Comparison of ENCODE assay signal across 2 cellular contexts in genomic region chr5:14410068-14410941, GRCh38.
TF ChIP-seq lines count a peak whose summit lies in the region.

No MANE protein-coding gene starts in this region.

TF ChIP-seq in IMR-90, 13 proteins besides CTCF, POLR2A, EP300 and RAD21 (continued from another document):
- TF ChIP-seq CHD1 (IDR thresholded peaks at IDR 0.05; ENCODE audit: low read depth, low read length) (no peak), MAZ (IDR thresholded peaks at IDR 0.05; ENCODE audit: borderline replicate concordance, low read depth, low read length) (no peak), CEBPB (IDR thresholded peaks at IDR 0.05; ENCODE audit: low read depth, low read length) (no peak), RFX5 (IDR thresholded peaks at IDR 0.05; ENCODE audit: low read depth, low read length) (no peak)
TF ChIP-seq in IMR-90: peak in this region for 0.

TF ChIP-seq in GM12891, 5 proteins besides CTCF, POLR2A, EP300 and RAD21 (continued from another document):
- TF ChIP-seq TAF1 (IDR thresholded peaks at IDR 0.05; ENCODE audit: low read depth, low read length) (no peak), PAX5 (IDR thresholded peaks at IDR 0.05; ENCODE audit: insufficient read depth, low read length, severe bottlenecking) (no peak), POU2F2 (IDR thresholded peaks at IDR 0.05; ENCODE audit: low read depth, low read length) (no peak)
